Comparison of ENCODE assay signal across 8 cellular contexts in genomic region chr13:49443327-49443688, GRCh38. TPM values are rescaled to one million over a fixed set of nuclear protein-coding genes. Genes with fewer than 3 reads are reported as not detected.
DNase-seq lines count a peak whose midpoint lies in the region; ATAC-seq, FAIRE-seq and TF ChIP-seq lines count a peak whose summit lies in the region.

No MANE protein-coding gene starts in this region.

- ATAC-seq in HG02588 (IDR thresholded peaks at IDR 0.05; ENCODE audit: unreplicated experiment) (no peak), GM18520 (IDR thresholded peaks at IDR 0.05; ENCODE audit: unreplicated experiment) (no peak)

- TF ChIP-seq CTCF in AG10803 (conservative IDR thresholded peaks at IDR 0.05; ENCODE audit: low read length): no peak
- no peak for TF ChIP-seq CTCF in endothelial cell (IDR thresholded peaks at IDR 0.05; ENCODE audit: unreplicated experiment)

- peak overlapping the region; percentile 25 for H3K9ac ChIP-seq in muscle layer of colon (ENCODE audit: low read length)

- no peaks in the 10 kb centered on the region for H3K9me3 Mint-ChIP-seq in endothelial cell (ENCODE audit: unreplicated experiment)

- peak overlapping the region; percentile 98 for H3K27ac Mint-ChIP-seq in endothelial cell (ENCODE audit: unreplicated experiment)

- peak overlapping the region; percentile 88 for H3K27ac ChIP-seq in muscle layer of colon (ENCODE audit: low read depth, low read length)

- peak; percentile 34 for DNase-seq in AG10803 (ENCODE audit: low read depth)
- DNase-seq in GM18507 (ENCODE audit: extremely low spot score, insufficient read length, low read depth): no peak
- peak; percentile 28 for DNase-seq in SIG-M5 (lab: John Stamatoyannopoulos, UW)
- no peak for DNase-seq in endothelial cell (ENCODE audit: low spot score)
- no peak for DNase-seq in mucosa of gallbladder (ENCODE audit: low spot score)

- H3K9me3 ChIP-seq in muscle layer of colon (ENCODE audit: low read length): no peaks in the 10 kb centered on the region

- H3K27me3 Mint-ChIP-seq in endothelial cell (ENCODE audit: unreplicated experiment): peaks cover 4% of the 10 kb centered on the region

- no peaks in the 10 kb centered on the region for H3K36me3 ChIP-seq in muscle layer of colon (ENCODE audit: insufficient read depth, low read length)

- H3K27me3 ChIP-seq in muscle layer of colon (ENCODE audit: control insufficient read depth in 1 of 2, insufficient read depth in 2 of 2, low read length in 2 of 2): no peaks in the 10 kb centered on the region

- FAIRE-seq in GM18507 (lab: Jason Lieb, UNC): peak; percentile 67

- H3K4me1 ChIP-seq in muscle layer of colon (ENCODE audit: insufficient read depth, low read length): peaks cover 8% of the 10 kb centered on the region

- H3K4me3 ChIP-seq in AG10803 (ENCODE audit: low read length): peak overlapping the region; percentile 91
- peak overlapping the region; percentile 63 to 76 for H3K4me3 ChIP-seq in muscle layer of colon (ENCODE audit: low read depth in 1 of 2, low read length in 2 of 2)

- H3K4me1 Mint-ChIP-seq in endothelial cell (ENCODE audit: unreplicated experiment): peaks cover 12% of the 10 kb centered on the region

- H3K36me3 Mint-ChIP-seq in endothelial cell (ENCODE audit: low read depth, unreplicated experiment): no peaks in the 10 kb centered on the region

- peak overlapping the region; percentile 97 for H3K4me3 Mint-ChIP-seq in endothelial cell (ENCODE audit: unreplicated experiment)

RNA-seq across cellular contexts. Expression of gene CAB39L, which starts 0.6 kb away (rescaled TPM):
- total RNA-seq in endothelial cell (ENCODE audit: unreplicated experiment): 3.9 TPM
- total RNA-seq in mucosa of gallbladder: 27.5 TPM

RNA-seq across cellular contexts. Expression of gene SETDB2, which starts 0.8 kb away (rescaled TPM):
- total RNA-seq in endothelial cell (ENCODE audit: unreplicated experiment) (8.9 TPM), mucosa of gallbladder (9.8 TPM)

RNA-seq across cellular contexts. Expression of gene PHF11, which starts 52.4 kb away (rescaled TPM):
- total RNA-seq in endothelial cell (ENCODE audit: unreplicated experiment) (16.4 TPM), mucosa of gallbladder (36.7 TPM)

Comparison
In these comparisons a context has a peak if more than half of its experiments do, and no peak if none do; other contexts are left out.
1. DNase-seq: peak in AG10803 (single experiment) and SIG-M5 (single experiment); none in GM18507 (single experiment), endothelial cell (single experiment) and mucosa of gallbladder (single experiment).